9 cellular contexts compared by ENCODE assay signal in the genomic region with DNA sequence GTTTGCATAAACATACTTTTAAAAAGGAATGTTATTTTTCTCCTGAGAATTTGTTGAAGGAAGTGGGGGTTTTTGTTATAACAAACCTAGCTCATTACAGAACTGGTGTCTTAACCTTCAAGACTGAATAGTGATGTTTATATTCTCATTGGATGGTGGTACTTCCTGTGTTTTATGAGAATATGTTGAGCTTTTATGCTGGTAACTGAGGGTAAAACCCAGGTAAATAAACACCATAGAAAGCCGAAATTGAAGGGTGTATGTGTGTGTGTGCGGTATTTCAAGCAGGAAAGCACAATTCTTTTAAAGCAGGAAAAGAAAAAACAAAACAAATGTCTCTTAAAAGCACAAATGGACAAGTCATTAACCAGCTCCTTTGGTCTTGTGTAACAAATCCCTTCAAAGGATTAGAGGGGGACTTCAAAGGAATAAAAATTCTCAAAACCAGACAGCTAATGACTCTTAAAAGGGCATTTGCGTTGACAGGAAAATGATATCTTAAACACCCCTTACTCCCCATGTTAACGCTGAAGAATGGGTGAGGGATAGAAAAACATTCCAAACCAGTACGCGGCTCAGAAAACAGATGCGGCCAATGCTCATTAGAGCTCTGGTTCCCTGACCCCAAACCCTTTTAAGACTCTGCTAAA. TPM values are rescaled to one million over a fixed set of nuclear protein-coding genes. Genes with fewer than 3 reads are reported as not detected.
DNase-seq lines count a peak whose midpoint lies in the region; ATAC-seq and TF ChIP-seq lines count a peak whose summit lies in the region.
"Had no signal": no experiment of that assay in that cellular context is flagged by ENCODE, and none has a peak within 500 bp of the region (broad histone marks: within the 10 kb centered on the region; RNA-seq: fewer than 3 reads in every experiment).

No MANE protein-coding gene starts in this region.

- no peaks in the 10 kb centered on the region for H3K9me2 ChIP-seq in SK-N-SH

- no peaks in the 10 kb centered on the region for H3K79me2 ChIP-seq in SK-N-SH (ENCODE audit: insufficient read depth)

- peaks cover 56% of the 10 kb centered on the region for H3K27me3 ChIP-seq in cardiac muscle cell
- peaks cover 63% of the 10 kb centered on the region for H3K27me3 ChIP-seq in transverse colon
- H3K27me3 ChIP-seq in SK-N-SH (ENCODE audit: insufficient read depth): peaks cover 79% of the 10 kb centered on the region

- no peak overlapping the region for H3K9ac ChIP-seq in SK-N-SH

- H3K27me3 Mint-ChIP-seq in brain: peaks cover 54% of the 10 kb centered on the region

- no peak for TF ChIP-seq POLR2A in transverse colon (IDR thresholded peaks at IDR 0.05)

- H3K9me3 ChIP-seq in cardiac muscle cell (ENCODE audit: low read depth): no peaks in the 10 kb centered on the region
- no peaks in the 10 kb centered on the region for H3K9me3 ChIP-seq in mesodermal cell (ENCODE audit: control insufficient read depth, low read length)
- H3K9me3 ChIP-seq in transverse colon: no peaks in the 10 kb centered on the region
- H3K9me3 ChIP-seq in SK-N-SH: no peaks in the 10 kb centered on the region

- no peaks in the 10 kb centered on the region for H3K36me3 Mint-ChIP-seq in brain
- H3K36me3 Mint-ChIP-seq: stimulated activated effector memory CD8-positive, alpha-beta T cell treated with anti-CD3 and anti-CD28 coated beads, Interleukin-12 subunit alpha, Interleukin-12 subunit beta, amount 100 ng/mL, for 72 hours had no signal

- peak overlapping the region; percentile 80 to 92 (median 82) for H3K4me3 Mint-ChIP-seq in brain
- H3K4me3 Mint-ChIP-seq: stimulated activated effector memory CD8-positive, alpha-beta T cell treated with anti-CD3 and anti-CD28 coated beads, Interleukin-12 subunit alpha, Interleukin-12 subunit beta, amount 100 ng/mL, for 72 hours had no signal

- no peak overlapping the region for H2AFZ ChIP-seq in SK-N-SH (ENCODE audit: low read depth)

- no peaks in the 10 kb centered on the region for H3K36me3 ChIP-seq in cardiac muscle cell
- H3K36me3 ChIP-seq in mesodermal cell (ENCODE audit: control insufficient read depth, insufficient read depth, low read length): peaks cover 41% of the 10 kb centered on the region
- H3K36me3 ChIP-seq in transverse colon: no peaks in the 10 kb centered on the region
- H3K36me3 ChIP-seq in SK-N-SH (replicated peaks in 1 of 2; ENCODE audit: control insufficient read depth in 1 of 2, insufficient read depth in 2 of 2, low read length in 1 of 2): no peaks in the 10 kb centered on the region

- no peaks in the 10 kb centered on the region for H4K20me1 ChIP-seq in SK-N-SH (ENCODE audit: insufficient read depth)

- H3K4me3 ChIP-seq in cardiac muscle cell (peak overlapping the region; percentile 63), mesodermal cell (ENCODE audit: extremely low read depth, insufficient read depth, low read length, poor library complexity, severe bottlenecking) (peak overlapping the region; percentile 75), transverse colon (peak overlapping the region in 2 of 4 donors; percentile 54 to 61), SK-N-SH (ENCODE audit: low read depth in 2 of 2, low read length in 1 of 2) (no peak overlapping the region)

- H3K27ac Mint-ChIP-seq in brain: peak overlapping the region; percentile 47 to 98 (median 80)
- H3K27ac Mint-ChIP-seq: stimulated activated effector memory CD8-positive, alpha-beta T cell treated with anti-CD3 and anti-CD28 coated beads, Interleukin-12 subunit alpha, Interleukin-12 subunit beta, amount 100 ng/mL, for 72 hours had no signal

- TF ChIP-seq EP300 in transverse colon (IDR thresholded peaks at IDR 0.05; ENCODE audit: low read depth) (no peak), SK-N-SH (IDR thresholded peaks at IDR 0.05; ENCODE audit: borderline replicate concordance in 1 of 2, low read depth in 1 of 2, low read length in 1 of 2) (no peak)

- no peak overlapping the region for H3K27ac ChIP-seq in cardiac muscle cell
- H3K27ac ChIP-seq in mesodermal cell (ENCODE audit: low read depth, low read length, severe bottlenecking): peak overlapping the region; percentile 64
- H3K27ac ChIP-seq in transverse colon: peak overlapping the region; percentile 51 to 65 (median 58)
- H3K27ac ChIP-seq in SK-N-SH (ENCODE audit: low read depth in 2 of 2, low read length in 1 of 2): no peak overlapping the region

- TF ChIP-seq CTCF in cardiac muscle cell (IDR thresholded peaks at IDR 0.05; ENCODE audit: low read depth, low read length) (no peak), brain (conservative IDR thresholded peaks at IDR 0.05) (no peak), transverse colon (IDR thresholded peaks at IDR 0.05) (no peak), SK-N-SH (IDR thresholded peaks at IDR 0.05) (no peak)

- ATAC-seq in left ventricle myocardium superior: no peak
- ATAC-seq: stimulated activated effector memory CD8-positive, alpha-beta T cell treated with anti-CD3 and anti-CD28 coated beads, Interleukin-12 subunit alpha, Interleukin-12 subunit beta, amount 100 ng/mL, for 72 hours had no signal

- no peak for TF ChIP-seq RAD21 in SK-N-SH (IDR thresholded peaks at IDR 0.05; ENCODE audit: low read length)

- no peaks in the 10 kb centered on the region for H3K9me3 Mint-ChIP-seq in brain
- H3K9me3 Mint-ChIP-seq: stimulated activated effector memory CD8-positive, alpha-beta T cell treated with anti-CD3 and anti-CD28 coated beads, Interleukin-12 subunit alpha, Interleukin-12 subunit beta, amount 100 ng/mL, for 72 hours had no signal

- H3K4me1 ChIP-seq in cardiac muscle cell (ENCODE audit: low read depth): no peaks in the 10 kb centered on the region
- H3K4me1 ChIP-seq in mesodermal cell (ENCODE audit: control insufficient read depth, insufficient read depth, low read length, poor library complexity, severe bottlenecking): peaks cover 12% of the 10 kb centered on the region
- peaks cover 0 to 16% (median 14%) of the 10 kb centered on the region in 4 donors for H3K4me1 ChIP-seq in transverse colon
- peaks cover 7% of the 10 kb centered on the region in 2 experiments; a peak in 2 of 4 replicates for H3K4me1 ChIP-seq in SK-N-SH (ENCODE audit: control insufficient read depth in 1 of 2, insufficient read depth in 2 of 2, low read depth in 1 of 2, low read length in 1 of 2)

- H3K4me2 ChIP-seq in SK-N-SH: no peak overlapping the region

- in situ Hi-C loops in transverse colon (cut with MboI; ENCODE audit: low pct_ligation_motif_present in 1 of 4, low pct_unique_long_range_greater_than_20kb in 1 of 4, low sequenced_read_pairs in 3 of 4): loop anchor here in 1 of 4 donors (25.0 kb wide), 1 partner anchor 494 kb away; a partner anchor contains a TSS

- DNase-seq in cardiac muscle cell (ENCODE audit: low read depth in 1 of 2, low spot score in 1 of 2) (no peak), left ventricle myocardium superior (no peak), transverse colon (no peak), CD1c-positive myeloid dendritic cell (ENCODE audit: extremely low spot score) (no peak), SK-N-SH (no peak)
- DNase-seq in activated CD4-positive, CD25-positive, alpha-beta regulatory T cell treated with anti-CD3 and anti-CD28 coated beads, Interleukin-2, amount 50 U/mL, for 72 hours: no peak

- intact Hi-C loops in left ventricle myocardium superior (cut with micrococcal nuclease): no loop called here
- intact Hi-C loops in transverse colon (cut with DNase I; ENCODE audit: low total_unique reads): loop anchor here (5.0 kb wide), 1 partner anchor 199 kb away; no protein-coding TSS in a partner anchor

- H3F3A ChIP-seq in SK-N-SH (replicated peaks; ENCODE audit: insufficient read depth): no peaks in the 10 kb centered on the region

- POLR2A ChIA-PET in SK-N-SH (lab: Yijun Ruan, JAX): no interaction called here

- CTCF ChIA-PET in SK-N-SH (lab: Yijun Ruan, JAX): interaction anchor here (0.7 to 7.3 kb wide), 10 partner anchors 10 to 624 kb away, joined by 3 to 64 read pairs (median 5); no protein-coding TSS in a partner anchor

- 7 to 10% methylated on average over 2 to 3 of the region's 7 CpGs for WGBS in mesodermal cell (ENCODE audit: insufficient coverage in 2 of 2), 2 experiments
- WGBS in transverse colon (ENCODE audit: low coverage in 1 of 2), 2 donors: 25 to 40% methylated on average over 3 to 7 of the region's 7 CpGs
- WGBS in SK-N-SH (ENCODE audit: low lambda C conversion rate): 82% methylated on average over 7 of the region's 7 CpGs

- H3K4me1 Mint-ChIP-seq in brain: peaks cover 46% of the 10 kb centered on the region

TF ChIP-seq in SK-N-SH, 30 proteins besides CTCF, POLR2A, EP300 and RAD21 (continues in another document):
- no peak for TF ChIP-seq GABPA (IDR thresholded peaks at IDR 0.05; ENCODE audit: low read depth)
- no peak for TF ChIP-seq JUND (IDR thresholded peaks at IDR 0.05)
- TF ChIP-seq TEAD4 (IDR thresholded peaks at IDR 0.05; ENCODE audit: borderline replicate concordance, insufficient read depth): no peak
- no peak for TF ChIP-seq RFX5 (IDR thresholded peaks at IDR 0.05; ENCODE audit: low read length)
- TF ChIP-seq, protein P1, sequence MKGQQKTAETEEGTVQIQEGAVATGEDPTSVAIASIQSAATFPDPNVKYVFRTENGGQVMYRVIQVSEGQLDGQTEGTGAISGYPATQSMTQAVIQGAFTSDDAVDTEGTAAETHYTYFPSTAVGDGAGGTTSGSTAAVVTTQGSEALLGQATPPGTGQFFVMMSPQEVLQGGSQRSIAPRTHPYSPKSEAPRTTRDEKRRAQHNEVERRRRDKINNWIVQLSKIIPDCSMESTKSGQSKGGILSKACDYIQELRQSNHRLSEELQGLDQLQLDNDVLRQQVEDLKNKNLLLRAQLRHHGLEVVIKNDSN (IDR thresholded peaks at IDR 0.05; ENCODE audit: borderline replicate concordance, low read depth): no peak

RNA-seq across cellular contexts. Expression of a gene that starts 23.8 kb away (rescaled TPM):
- total RNA-seq in cardiac muscle cell (25.6 and 28.6 TPM in 2 replicates), left ventricle myocardium superior (10.9 TPM), transverse colon (10 to 100 TPM in 1 of 4 donors, 1 to 10 TPM in 3; 1.4 to 18.0 (median 4.0) TPM)
- polyA plus RNA-seq in cardiac muscle cell (27.7 and 33.4 TPM in 2 replicates), brain (ENCODE audit: insufficient read depth, low read depth, low replicate concordance) (33.3 TPM), SK-N-SH (2012; rRNA removed) (0.05 TPM in 2 replicates)
- polyA plus RNA-seq in mesodermal cell (2013, experiment 1 of 2): 149 TPM
- 134 TPM for polyA plus RNA-seq in mesodermal cell (2013, experiment 2 of 2)
- 0.03 and 0.04 TPM in 2 replicates for polyA plus RNA-seq in SK-N-SH (2012; cell fraction: cytosol; rRNA removed)
- polyA plus RNA-seq in SK-N-SH (2012; cell fraction: nucleus; rRNA removed): not detected in 2 replicates

Comparison
In these comparisons a context has a peak if more than half of its experiments do, and no peak if none do; other contexts are left out.
1. H3K27ac ChIP-seq: peak in mesodermal cell (single experiment) and transverse colon (4 of 4); none in cardiac muscle cell (single experiment) and SK-N-SH (0 of 2).
2. H3K4me3 ChIP-seq: peak in cardiac muscle cell (single experiment) and mesodermal cell (single experiment); none in SK-N-SH (0 of 2).